Comparison of ENCODE assay signal across 8 cellular contexts in the genomic region with DNA sequence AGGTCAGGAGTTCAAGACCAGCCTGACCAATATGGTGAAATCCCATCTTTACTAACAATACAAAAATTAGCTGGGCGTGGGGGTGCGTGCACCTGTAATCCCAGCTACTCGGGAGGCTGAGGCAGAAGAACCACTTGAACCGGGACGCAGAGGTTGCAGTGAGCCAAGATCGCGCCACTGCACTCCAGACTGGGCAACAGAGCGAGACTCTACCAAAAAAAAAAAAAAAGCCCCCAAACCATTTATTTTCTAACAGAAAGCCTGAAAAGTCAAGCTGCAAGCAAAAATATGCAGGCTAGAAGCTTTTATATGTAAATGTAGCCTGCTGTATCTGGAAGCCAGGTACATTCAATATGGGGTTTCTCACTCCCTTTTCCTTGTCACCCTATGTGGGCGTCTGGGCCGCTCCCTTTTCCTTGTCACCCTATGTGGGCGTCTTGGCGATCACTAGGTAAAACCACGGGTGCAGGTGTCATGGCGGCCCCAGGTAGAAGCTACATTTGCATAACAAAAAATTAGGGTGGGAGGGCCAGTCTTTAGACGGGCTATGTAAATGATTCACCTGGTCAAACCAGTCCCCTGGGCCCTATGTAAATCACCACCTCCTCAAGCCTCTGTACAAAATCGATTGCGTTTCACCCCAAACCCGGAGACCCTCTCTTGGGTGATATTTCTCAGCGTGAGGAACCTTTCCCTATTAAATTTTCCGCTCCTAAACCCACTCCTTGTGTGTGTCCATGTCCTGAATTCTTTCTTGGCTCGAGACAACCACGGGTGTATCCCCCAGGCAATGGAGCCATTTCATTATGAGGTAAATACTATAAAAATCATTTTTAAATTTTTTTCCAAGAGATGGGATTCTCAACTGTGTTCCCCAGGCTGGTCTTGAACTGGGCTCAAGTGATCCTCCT. TPM values are rescaled to one million over a fixed set of nuclear protein-coding genes. Genes with fewer than 3 reads are reported as not detected.
DNase-seq lines count a peak whose midpoint lies in the region; ATAC-seq, FAIRE-seq and TF ChIP-seq lines count a peak whose summit lies in the region.

No MANE protein-coding gene starts in this region.

- POLR2A ChIA-PET in AG04449 (lab: Yijun Ruan, JAX) = no interaction called here

- TF ChIP-seq POLR2A in body of pancreas (IDR thresholded peaks at IDR 0.05) = no peak
- no peak for TF ChIP-seq POLR2A in H54 (IDR thresholded peaks at IDR 0.05; ENCODE audit: low read depth, low read length)

- H3K4me3 ChIP-seq in AG04449 (ENCODE audit: low read depth, low read length) (peak overlapping the region; percentile 12), HFF-Myc (replicated peaks; ENCODE audit: low read depth, low read length) (peak overlapping the region; percentile 76), muscle layer of duodenum (ENCODE audit: low read depth in 1 of 2, low read length in 2 of 2) (peak overlapping the region in 1 of 2 donors; percentile 79), body of pancreas (no peak overlapping the region)

- H3K36me3 Mint-ChIP-seq in brain (peaks cover 59% of the 10 kb centered on the region), immature natural killer cell (peaks cover 0 to 3% (median 0%) of the 10 kb centered on the region in 3 donors)

- H3K27me3 ChIP-seq in muscle layer of duodenum (ENCODE audit: low read depth, low read length) = no peaks in the 10 kb centered on the region
- no peaks in the 10 kb centered on the region for H3K27me3 ChIP-seq in body of pancreas

- intact Hi-C loops in body of pancreas (cut with DNase I) = no loop called here

- DNase-seq in AG04449 (ENCODE audit: low read depth, low spot score) (no peak), HFF-Myc (ENCODE audit: extremely low read depth, low read depth) (no peak), immature natural killer cell (no peak), body of pancreas (no peak), NCI-H774 (lab: John Stamatoyannopoulos, UW) (no peak), H54 (ENCODE audit: insufficient read length, low spot score) (no peak)

- no peak for ATAC-seq in body of pancreas

- H3K9me3 Mint-ChIP-seq in brain (no peaks in the 10 kb centered on the region), immature natural killer cell (no peaks in the 10 kb centered on the region)

- peaks cover 0 to 14% of the 10 kb centered on the region in 2 donors for H3K36me3 ChIP-seq in muscle layer of duodenum (ENCODE audit: control insufficient read depth in 1 of 2, insufficient read depth in 2 of 2, low read length in 2 of 2)
- no peaks in the 10 kb centered on the region for H3K36me3 ChIP-seq in body of pancreas (replicated peaks in 1 of 2; ENCODE audit: insufficient read depth in 1 of 2, low read depth in 2 of 2)

- TF ChIP-seq CTCF in AG04449 (IDR thresholded peaks at IDR 0.05; ENCODE audit: insufficient read depth, low read length, missing control alignments) = no peak
- TF ChIP-seq CTCF in HFF-Myc (IDR thresholded peaks at IDR 0.05; ENCODE audit: low read depth, low read length, missing control alignments) = no peak
- TF ChIP-seq CTCF in brain (conservative IDR thresholded peaks at IDR 0.05) = no peak
- no peak for TF ChIP-seq CTCF in body of pancreas (IDR thresholded peaks at IDR 0.05)

- peak overlapping the region; percentile 91 for H3K27ac ChIP-seq in muscle layer of duodenum (ENCODE audit: low read length)
- no peak overlapping the region for H3K27ac ChIP-seq in body of pancreas

- H3K27me3 Mint-ChIP-seq in brain (peaks cover 11% of the 10 kb centered on the region), immature natural killer cell (ENCODE audit: low read depth in 3 of 3) (peaks cover 2 to 21% (median 15%) of the 10 kb centered on the region in 3 donors)

- FAIRE-seq in H54 (lab: Jason Lieb, UNC) = no peak

- CTCF ChIA-PET in AG04449 (lab: Yijun Ruan, JAX) = interaction anchor here (0.7 to 4.8 kb wide), 8 partner anchors 7 to 86 kb away, joined by 3 to 38 read pairs (median 13); a partner anchor contains a TSS

- peak overlapping the region; percentile 90 to 99 (median 91) for H3K4me3 Mint-ChIP-seq in brain
- peak overlapping the region in 2 of 5 donors; percentile 85 to 88 for H3K4me3 Mint-ChIP-seq in immature natural killer cell

- H3K9me3 ChIP-seq in muscle layer of duodenum (ENCODE audit: control insufficient read depth in 1 of 2, low read length in 2 of 2) (no peaks in the 10 kb centered on the region), body of pancreas (no peaks in the 10 kb centered on the region)

- peaks cover 15 to 50% of the 10 kb centered on the region in 2 donors for H3K4me1 ChIP-seq in muscle layer of duodenum (ENCODE audit: control insufficient read depth in 1 of 2, insufficient read depth in 2 of 2, low read length in 2 of 2)
- peaks cover 44% of the 10 kb centered on the region for H3K4me1 ChIP-seq in body of pancreas

- H3K27ac Mint-ChIP-seq in brain (peak overlapping the region; percentile 98 to 100 (median 98)), immature natural killer cell (peak overlapping the region in 2 of 6 donors; percentile 20 to 85)

- H3K4me1 Mint-ChIP-seq in brain (peaks cover 64% of the 10 kb centered on the region), immature natural killer cell (peaks cover 37 to 72% of the 10 kb centered on the region in 2 donors)

- 82 to 85% methylated on average over 21 to 22 of the region's 22 CpGs for WGBS in body of pancreas, 2 donors

RNA-seq across cellular contexts. Expression of a gene that starts 2.1 kb away (rescaled TPM):
- polyA plus RNA-seq in brain (ENCODE audit: insufficient read depth, low read depth, low replicate concordance) = 13.8 TPM
- 10 to 100 TPM in 2 of 3 donors, 1 to 10 TPM in 1; 6.4 to 14.3 (median 14.0) TPM for polyA plus RNA-seq in immature natural killer cell
- total RNA-seq in body of pancreas = 10 to 100 TPM in 1 of 2 donors, 1 to 10 TPM in 1; 4.6 to 11.2 TPM

RNA-seq across cellular contexts. Expression of a gene that starts 16.3 kb away (rescaled TPM):
- polyA plus RNA-seq in brain (ENCODE audit: insufficient read depth, low read depth, low replicate concordance) (0.63 TPM), immature natural killer cell (under 1 TPM in 2 of 3 donors, not detected in 1; 0.27 to 0.36 TPM)
- under 1 TPM in 1 of 2 donors, not detected in 1; 0.78 TPM for total RNA-seq in body of pancreas

Comparison
In these comparisons a context has a peak if more than half of its experiments do, and no peak if none do; other contexts are left out.
1. H3K4me3 ChIP-seq: peak in AG04449 (single experiment) and HFF-Myc (single experiment); none in body of pancreas (0 of 2).